18 cellular contexts compared by ENCODE assay signal in the genomic region with DNA sequence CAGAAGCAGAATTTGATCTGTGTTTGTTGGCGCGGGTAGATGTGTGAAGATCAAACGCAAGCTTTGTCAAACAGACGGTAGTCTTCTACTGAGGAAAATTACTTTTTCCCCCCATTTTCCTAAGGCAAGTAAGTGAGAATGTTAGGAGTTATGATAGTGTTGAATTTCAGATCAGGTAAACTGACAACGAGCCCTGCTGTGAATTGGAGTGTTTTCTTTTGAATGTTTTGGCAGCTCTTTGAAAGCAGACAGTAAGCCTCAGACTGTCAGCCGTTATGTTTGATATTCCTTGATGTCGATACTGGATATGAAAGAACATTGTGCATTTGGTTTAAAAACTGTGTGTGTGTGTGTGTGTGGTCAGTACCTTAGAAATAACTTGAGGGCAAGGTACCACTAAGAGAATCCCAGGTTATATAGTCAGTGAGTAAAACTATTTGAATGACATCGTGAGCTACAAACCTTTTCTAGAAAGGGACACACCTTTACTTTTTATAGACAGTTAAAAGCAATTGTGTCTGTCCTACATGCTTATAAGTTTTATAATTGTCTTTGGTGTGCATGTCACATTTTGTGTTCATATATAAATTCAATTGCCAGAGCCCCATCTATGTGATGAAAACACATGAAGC.
DNase-seq lines count a peak whose midpoint lies in the region; ATAC-seq, FAIRE-seq and TF ChIP-seq lines count a peak whose summit lies in the region.
"Had no signal": no experiment of that assay in that cellular context is flagged by ENCODE, and none has a peak within 500 bp of the region (broad histone marks: within the 10 kb centered on the region; RNA-seq: fewer than 3 reads in every experiment).

No MANE protein-coding gene starts in this region.

- in situ Hi-C loops in mammary epithelial cell (cut with MboI; ENCODE audit: low sequenced_read_pairs in 2 of 2) = no loop called here

- peak; percentile 83 for TF ChIP-seq EP300 in neural cell (conservative IDR thresholded peaks at IDR 0.05; ENCODE audit: poor library complexity, severe bottlenecking)

- TF ChIP-seq CTCF in PC-3 (conservative IDR thresholded peaks at IDR 0.05; ENCODE audit: low read depth, low read length) (no peak), mammary epithelial cell (conservative IDR thresholded peaks at IDR 0.05 in 1 of 2, IDR thresholded peaks at IDR 0.05 in 1 of 2; ENCODE audit: extremely low read depth in 1 of 2, insufficient read depth in 1 of 2, low read depth in 1 of 2, low read length in 2 of 2) (no peak), neural cell (IDR thresholded peaks at IDR 0.05; ENCODE audit: poor library complexity, severe bottlenecking) (no peak), foreskin fibroblast (IDR thresholded peaks at IDR 0.05; ENCODE audit: low read depth, low read length) (no peak)

- no peak overlapping the region for H3K27ac ChIP-seq in PC-3 (ENCODE audit: low read length)
- H3K27ac ChIP-seq in mammary epithelial cell (ENCODE audit: insufficient read depth, low read depth, low read length) = no peak overlapping the region
- no peak overlapping the region for H3K27ac ChIP-seq in neural cell (ENCODE audit: low read length)
- H3K27ac ChIP-seq: GM23248 had no signal

- no peak overlapping the region for H3K4me3 ChIP-seq in PC-3 (ENCODE audit: low read length)
- H3K4me3 ChIP-seq in mammary epithelial cell (replicated peaks in 1 of 3; ENCODE audit: insufficient read depth in 1 of 3, low read depth in 2 of 3, low read length in 3 of 3) = no peak overlapping the region
- H3K4me3 ChIP-seq in neural cell (ENCODE audit: low read length) = no peak overlapping the region
- H3K4me3 ChIP-seq in foreskin fibroblast (ENCODE audit: low read depth in 1 of 2, low read length in 2 of 2) = no peak overlapping the region
- H3K4me3 ChIP-seq: GM23248 had no signal

- no peak for ATAC-seq in PC-3
- no peak for ATAC-seq in GM21423 (IDR thresholded peaks at IDR 0.05; ENCODE audit: unreplicated experiment)
- ATAC-seq: HCT116 had no signal

- no peak overlapping the region for H3K4me2 ChIP-seq in PC-3 (ENCODE audit: low read length)
- no peak overlapping the region for H3K4me2 ChIP-seq in mammary epithelial cell (ENCODE audit: insufficient read depth, low read depth, low read length)
- no peak overlapping the region for H3K4me2 ChIP-seq in neural cell (ENCODE audit: low read length)

- CTCF ChIA-PET in PC-3 (lab: Charles Lee) (no interaction called here), mammary epithelial cell (lab: Charles Lee; ENCODE audit: low non-redundant PET) (no interaction called here)

- FAIRE-seq in GM19239 (lab: Jason Lieb, UNC) = no peak
- FAIRE-seq: G401.6 had no signal

- H3K9me3 ChIP-seq in PC-3 (ENCODE audit: low read length) = no peaks in the 10 kb centered on the region
- no peaks in the 10 kb centered on the region for H3K9me3 ChIP-seq in mammary epithelial cell (replicated peaks; ENCODE audit: insufficient read depth, low read length)
- H3K9me3 ChIP-seq in neural cell (ENCODE audit: low read length) = no peaks in the 10 kb centered on the region

- POLR2A ChIA-PET in PC-3 (lab: Charles Lee; ENCODE audit: unreplicated experiment) = interaction anchor here (0.7 kb wide), 1 partner anchor 418 kb away, joined by 3 read pairs; no protein-coding TSS in a partner anchor

- H3K27me3 ChIP-seq in PC-3 (ENCODE audit: low read length) (peaks cover 23% of the 10 kb centered on the region; the same call in 1 of the 2 replicates), mammary epithelial cell (ENCODE audit: insufficient read depth, low read length) (no peaks in the 10 kb centered on the region), neural cell (ENCODE audit: insufficient read depth, low read depth, low read length) (no peaks in the 10 kb centered on the region)

- dilution Hi-C loops in mammary epithelial cell (cut with HindIII; ENCODE audit: low sequenced_read_pairs) = no loop called here

- H3K36me3 ChIP-seq in PC-3 (ENCODE audit: low read depth, low read length) (no peaks in the 10 kb centered on the region), mammary epithelial cell (ENCODE audit: insufficient read depth, low read length) (no peaks in the 10 kb centered on the region), neural cell (ENCODE audit: insufficient read depth, low read length) (no peaks in the 10 kb centered on the region)

- no peaks in the 10 kb centered on the region for H3K9me2 ChIP-seq in PC-3 (replicated peaks; ENCODE audit: low read length)
- H3K9me2 ChIP-seq in neural cell (ENCODE audit: insufficient read depth, low read length) = no peaks in the 10 kb centered on the region

- H3K9ac ChIP-seq in PC-3 (ENCODE audit: low read length) = no peak overlapping the region
- no peak overlapping the region for H3K9ac ChIP-seq in mammary epithelial cell (ENCODE audit: insufficient read depth, low read length)
- H3K9ac ChIP-seq in neural cell (ENCODE audit: low read length) = no peak overlapping the region
- H3K9ac ChIP-seq: GM23248 had no signal

- H3K79me2 ChIP-seq in PC-3 (ENCODE audit: low read length) (no peaks in the 10 kb centered on the region), mammary epithelial cell (ENCODE audit: insufficient read depth, low read length) (no peaks in the 10 kb centered on the region), neural cell (replicated peaks; ENCODE audit: insufficient read depth, low read length) (no peaks in the 10 kb centered on the region)

- H3K4me1 ChIP-seq in PC-3 (ENCODE audit: insufficient read depth, low read length) (peaks cover 19% of the 10 kb centered on the region), mammary epithelial cell (ENCODE audit: insufficient read depth, low read length) (no peaks in the 10 kb centered on the region)

- peak overlapping the region; percentile 21; the same call in 1 of the 2 replicates for H2AFZ ChIP-seq in PC-3 (ENCODE audit: low read length)
- H2AFZ ChIP-seq in mammary epithelial cell (ENCODE audit: low read depth, low read length) = peak overlapping the region; percentile 10
- no peak overlapping the region for H2AFZ ChIP-seq in neural cell (ENCODE audit: low read depth, low read length)
- H2AFZ ChIP-seq: GM23248 had no signal

- H3F3A ChIP-seq in PC-3 (ENCODE audit: low read length, unreplicated experiment) (no peaks in the 10 kb centered on the region), neural cell (ENCODE audit: insufficient read depth, low read length, poor library complexity, severe bottlenecking) (no peaks in the 10 kb centered on the region)

- WGBS in mammary epithelial cell (ENCODE audit: low coverage, missing lambda C conversion rate) = 43% methylated on average over 8 of the region's 8 CpGs

- H4K20me1 ChIP-seq in PC-3 (ENCODE audit: low read length) (no peaks in the 10 kb centered on the region), mammary epithelial cell (ENCODE audit: insufficient read depth, low read length) (no peaks in the 10 kb centered on the region), neural cell (ENCODE audit: insufficient read depth) (no peaks in the 10 kb centered on the region)

- BruUV-seq in PC-3 (replicated peaks; lab: Mats Ljungman, UMichigan) (no TSS peak), mammary epithelial cell (replicated peaks; lab: Mats Ljungman, UMichigan) (no TSS peak)

- intact Hi-C loops in PC-3 (cut with micrococcal nuclease) = no loop called here
- intact Hi-C loops in mammary epithelial cell (cut with micrococcal nuclease) = no loop called here

- TF ChIP-seq RAD21 in neural cell (conservative IDR thresholded peaks at IDR 0.05) = no peak

- DNase-seq in PC-3 (no peak), mammary epithelial cell (no peak), left kidney (ENCODE audit: low read depth, low spot score) (peak; percentile 53), GM19239 (ENCODE audit: insufficient read length, low spot score) (no peak), MV-4-11 (lab: John Stamatoyannopoulos, UW) (no peak), foreskin fibroblast (no peak)
- DNase-seq: C1 segment of cervical spinal cord; Calu3; CD4-positive, alpha-beta memory T cell; COR-L47; DMS53; DMS79 treated with DMSO at 0.1 percent for 48 hours; GM23248; H9 had no signal

TF ChIP-seq in neural cell, 6 proteins besides CTCF, POLR2A, EP300 and RAD21:
- peak; percentile 64 for TF ChIP-seq POLR2AphosphoS5 (IDR thresholded peaks at IDR 0.05)
- TF ChIP-seq MXI1 (conservative IDR thresholded peaks at IDR 0.05; ENCODE audit: poor library complexity, severe bottlenecking) = no peak
- TF ChIP-seq SMC3 (conservative IDR thresholded peaks at IDR 0.05; ENCODE audit: poor library complexity) = no peak
- TF ChIP-seq EZH2 (IDR thresholded peaks at IDR 0.05; ENCODE audit: borderline replicate concordance, insufficient read depth, low read length, poor library complexity, severe bottlenecking) = no peak
- TF ChIP-seq, protein P1, sequence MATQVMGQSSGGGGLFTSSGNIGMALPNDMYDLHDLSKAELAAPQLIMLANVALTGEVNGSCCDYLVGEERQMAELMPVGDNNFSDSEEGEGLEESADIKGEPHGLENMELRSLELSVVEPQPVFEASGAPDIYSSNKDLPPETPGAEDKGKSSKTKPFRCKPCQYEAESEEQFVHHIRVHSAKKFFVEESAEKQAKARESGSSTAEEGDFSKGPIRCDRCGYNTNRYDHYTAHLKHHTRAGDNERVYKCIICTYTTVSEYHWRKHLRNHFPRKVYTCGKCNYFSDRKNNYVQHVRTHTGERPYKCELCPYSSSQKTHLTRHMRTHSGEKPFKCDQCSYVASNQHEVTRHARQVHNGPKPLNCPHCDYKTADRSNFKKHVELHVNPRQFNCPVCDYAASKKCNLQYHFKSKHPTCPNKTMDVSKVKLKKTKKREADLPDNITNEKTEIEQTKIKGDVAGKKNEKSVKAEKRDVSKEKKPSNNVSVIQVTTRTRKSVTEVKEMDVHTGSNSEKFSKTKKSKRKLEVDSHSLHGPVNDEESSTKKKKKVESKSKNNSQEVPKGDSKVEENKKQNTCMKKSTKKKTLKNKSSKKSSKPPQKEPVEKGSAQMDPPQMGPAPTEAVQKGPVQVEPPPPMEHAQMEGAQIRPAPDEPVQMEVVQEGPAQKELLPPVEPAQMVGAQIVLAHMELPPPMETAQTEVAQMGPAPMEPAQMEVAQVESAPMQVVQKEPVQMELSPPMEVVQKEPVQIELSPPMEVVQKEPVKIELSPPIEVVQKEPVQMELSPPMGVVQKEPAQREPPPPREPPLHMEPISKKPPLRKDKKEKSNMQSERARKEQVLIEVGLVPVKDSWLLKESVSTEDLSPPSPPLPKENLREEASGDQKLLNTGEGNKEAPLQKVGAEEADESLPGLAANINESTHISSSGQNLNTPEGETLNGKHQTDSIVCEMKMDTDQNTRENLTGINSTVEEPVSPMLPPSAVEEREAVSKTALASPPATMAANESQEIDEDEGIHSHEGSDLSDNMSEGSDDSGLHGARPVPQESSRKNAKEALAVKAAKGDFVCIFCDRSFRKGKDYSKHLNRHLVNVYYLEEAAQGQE (IDR thresholded peaks at IDR 0.05; ENCODE audit: borderline replicate concordance) = peak; percentile 44
- no peak for TF ChIP-seq TAF1 (IDR thresholded peaks at IDR 0.05; ENCODE audit: low read depth)
